ENCODE assay signal across 22 cellular contexts in the genomic region with DNA sequence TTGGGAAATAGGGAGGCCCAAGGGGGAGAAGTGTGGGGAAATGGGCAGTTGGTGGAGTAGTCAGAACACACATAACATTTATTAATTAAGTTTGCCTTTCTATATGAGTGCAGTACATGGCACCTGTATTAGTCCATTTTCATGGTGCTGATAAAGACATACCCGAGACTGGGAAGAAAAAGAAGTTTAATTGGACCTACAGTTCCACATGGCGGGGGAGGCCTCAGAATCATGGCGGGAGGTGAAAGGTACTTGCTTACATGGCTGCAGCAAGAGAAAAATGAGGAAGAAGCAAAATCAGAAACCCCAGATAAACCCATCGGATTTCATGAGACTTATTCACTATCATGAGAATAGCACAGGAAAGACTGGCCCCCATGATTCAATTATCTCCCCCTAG. TPM values are rescaled to one million over a fixed set of nuclear protein-coding genes. Genes with fewer than 3 reads are reported as not detected.
DNase-seq lines count a peak whose midpoint lies in the region; ATAC-seq, FAIRE-seq and TF ChIP-seq lines count a peak whose summit lies in the region.
"Had no signal": no experiment of that assay in that cellular context is flagged by ENCODE, and none has a peak within 500 bp of the region (broad histone marks: within the 10 kb centered on the region; RNA-seq: fewer than 3 reads in every experiment).

No MANE protein-coding gene starts in this region.

- no peak for TF ChIP-seq CTCF in type B pancreatic cell (conservative IDR thresholded peaks at IDR 0.05)
- no peak for TF ChIP-seq CTCF in pancreas (IDR thresholded peaks at IDR 0.05)

- H3K9me3 Mint-ChIP-seq in activated naive CD8-positive, alpha-beta T cell (ENCODE audit: low read depth): no peaks in the 10 kb centered on the region
- no peaks in the 10 kb centered on the region for H3K9me3 Mint-ChIP-seq in activated naive CD8-positive, alpha-beta T cell treated with anti-CD3 and anti-CD28 coated beads, Interleukin-2, amount 50 U/mL, for 24 hours
- no peaks in the 10 kb centered on the region for H3K9me3 Mint-ChIP-seq in memory B cell
- H3K9me3 Mint-ChIP-seq in type B pancreatic cell: no peaks in the 10 kb centered on the region
- H3K9me3 Mint-ChIP-seq: dendritic cell treated with granulocyte-macrophage colony-stimulating factor and Interleukin-4, amounts not matched to agents 40 ng/mL and 50 ng/mL, for 4 days had no signal

- DNase-seq in activated naive CD8-positive, alpha-beta T cell treated with anti-CD3 and anti-CD28 coated beads, Interleukin-2, amount 50 U/mL, for 24 hours: no peak
- DNase-seq in T-helper 17 cell (no peak), memory B cell (ENCODE audit: low spot score in 2 of 2) (no peak), type B pancreatic cell (ENCODE audit: extremely low spot score, unreplicated experiment) (no peak), NCI-H69 (lab: John Stamatoyannopoulos, UW) (no peak), pancreas (no peak)
- DNase-seq: DND-41; foreskin fibroblast; HCEC 1CT; islet precursor cell; lower lobe of right lung; NCI-H1694 treated with DMSO at 0.1 percent for 48 hours; NCI-H82; stimulated activated CD4-positive, alpha-beta T cell treated with anti-CD3 and anti-CD28 coated beads, Interleukin-4, amount 100 ng/mL, for 4 hours had no signal

- peaks cover 0 to 21% (median 9%) of the 10 kb centered on the region in 3 donors for H3K4me1 ChIP-seq in pancreas
- H3K4me1 ChIP-seq: breast epithelium had no signal

- no peak overlapping the region for H3K27ac Mint-ChIP-seq in activated naive CD8-positive, alpha-beta T cell
- no peak overlapping the region for H3K27ac Mint-ChIP-seq in activated naive CD8-positive, alpha-beta T cell treated with anti-CD3 and anti-CD28 coated beads, Interleukin-2, amount 50 U/mL, for 24 hours
- H3K27ac Mint-ChIP-seq in T-helper 17 cell (no peak overlapping the region), memory B cell (no peak overlapping the region), type B pancreatic cell (peak overlapping the region; percentile 99)
- H3K27ac Mint-ChIP-seq: dendritic cell treated with granulocyte-macrophage colony-stimulating factor and Interleukin-4, amounts not matched to agents 40 ng/mL and 50 ng/mL, for 4 days had no signal

- H3K4me3 Mint-ChIP-seq in activated naive CD8-positive, alpha-beta T cell: peak overlapping the region; percentile 54
- no peak overlapping the region for H3K4me3 Mint-ChIP-seq in activated naive CD8-positive, alpha-beta T cell treated with anti-CD3 and anti-CD28 coated beads, Interleukin-2, amount 50 U/mL, for 24 hours
- H3K4me3 Mint-ChIP-seq in T-helper 17 cell (peak overlapping the region; percentile 22), memory B cell (peak overlapping the region; percentile 33), type B pancreatic cell (peak overlapping the region; percentile 72)
- H3K4me3 Mint-ChIP-seq: dendritic cell treated with granulocyte-macrophage colony-stimulating factor and Interleukin-4, amounts not matched to agents 40 ng/mL and 50 ng/mL, for 4 days had no signal

- no peaks in the 10 kb centered on the region for H3K27me3 Mint-ChIP-seq in activated naive CD8-positive, alpha-beta T cell
- H3K27me3 Mint-ChIP-seq in activated naive CD8-positive, alpha-beta T cell treated with anti-CD3 and anti-CD28 coated beads, Interleukin-2, amount 50 U/mL, for 24 hours: no peaks in the 10 kb centered on the region
- H3K27me3 Mint-ChIP-seq in T-helper 17 cell: no peaks in the 10 kb centered on the region
- H3K27me3 Mint-ChIP-seq in memory B cell: no peaks in the 10 kb centered on the region
- no peaks in the 10 kb centered on the region for H3K27me3 Mint-ChIP-seq in type B pancreatic cell
- H3K27me3 Mint-ChIP-seq: dendritic cell treated with granulocyte-macrophage colony-stimulating factor and Interleukin-4, amounts not matched to agents 40 ng/mL and 50 ng/mL, for 4 days had no signal

- no peaks in the 10 kb centered on the region for H3K27me3 ChIP-seq in pancreas
- H3K27me3 ChIP-seq: breast epithelium, hepatocyte, SJSA1, suprapubic skin had no signal

- no peak overlapping the region for H3K27ac ChIP-seq in pancreas
- H3K27ac ChIP-seq: lower lobe of right lung, SJSA1, suprapubic skin had no signal

- WGBS in pancreas, 2 donors: 94 to 96% methylated on average over 4 of the region's 4 CpGs

- no peak overlapping the region for H3K4me3 ChIP-seq in pancreas
- H3K4me3 ChIP-seq: breast epithelium, hepatocyte, SJSA1, suprapubic skin had no signal

- H3K36me3 ChIP-seq in pancreas: no peaks in the 10 kb centered on the region
- H3K36me3 ChIP-seq: breast epithelium, lower lobe of right lung, suprapubic skin had no signal

- H3K4me1 Mint-ChIP-seq in activated naive CD8-positive, alpha-beta T cell (ENCODE audit: low read depth): peaks cover 41% of the 10 kb centered on the region
- peaks cover 34% of the 10 kb centered on the region for H3K4me1 Mint-ChIP-seq in activated naive CD8-positive, alpha-beta T cell treated with anti-CD3 and anti-CD28 coated beads, Interleukin-2, amount 50 U/mL, for 24 hours
- H3K4me1 Mint-ChIP-seq in T-helper 17 cell (peaks cover 20% of the 10 kb centered on the region), memory B cell (peaks cover 22% of the 10 kb centered on the region), type B pancreatic cell (ENCODE audit: unreplicated experiment) (peaks cover 9% of the 10 kb centered on the region)

- ATAC-seq in activated naive CD8-positive, alpha-beta T cell treated with anti-CD3 and anti-CD28 coated beads, Interleukin-2, amount 50 U/mL, for 24 hours: no peak
- no peak for ATAC-seq in T-helper 17 cell
- ATAC-seq in memory B cell (ENCODE audit: low read depth): no peak
- ATAC-seq in HG03457 (IDR thresholded peaks at IDR 0.05; ENCODE audit: unreplicated experiment): no peak
- no peak for ATAC-seq in pancreas
- ATAC-seq: lower lobe of right lung, Panc1 had no signal

- intact Hi-C loops in pancreas (cut with DNase I): no loop called here

- no peak for FAIRE-seq in pancreas (lab: Jason Lieb, UNC)

- H3K36me3 Mint-ChIP-seq in activated naive CD8-positive, alpha-beta T cell: no peaks in the 10 kb centered on the region
- H3K36me3 Mint-ChIP-seq in activated naive CD8-positive, alpha-beta T cell treated with anti-CD3 and anti-CD28 coated beads, Interleukin-2, amount 50 U/mL, for 24 hours (ENCODE audit: low read depth): no peaks in the 10 kb centered on the region
- H3K36me3 Mint-ChIP-seq in T-helper 17 cell (ENCODE audit: low read depth) (peaks cover 2% of the 10 kb centered on the region), memory B cell (no peaks in the 10 kb centered on the region), type B pancreatic cell (no peaks in the 10 kb centered on the region)

- no peaks in the 10 kb centered on the region for H3K9me3 ChIP-seq in T-helper 17 cell (ENCODE audit: control insufficient read depth, low read length, poor library complexity, severe bottlenecking)
- no peaks in the 10 kb centered on the region for H3K9me3 ChIP-seq in pancreas
- H3K9me3 ChIP-seq: breast epithelium, lower lobe of right lung, SJSA1, suprapubic skin had no signal

RNA-seq across cellular contexts. Expression of a gene that starts 1.6 kb away (rescaled TPM):
- total RNA-seq in T-helper 17 cell (10 to 100 TPM; 20.4 to 26.7 TPM), type B pancreatic cell (ENCODE audit: low replicate concordance) (26.7 and 45.0 TPM in 2 replicates), pancreas (10 to 100 TPM in 3 of 6 donors, 1 to 10 TPM in 3; 7.7 to 15.6 (median 10.2) TPM)
- 10 to 100 TPM in 1 of 2 donors, 1 to 10 TPM in 1; 6.3 to 12.5 TPM for polyA plus RNA-seq in pancreas
